30 cellular contexts compared by ENCODE assay signal in the genomic region with DNA sequence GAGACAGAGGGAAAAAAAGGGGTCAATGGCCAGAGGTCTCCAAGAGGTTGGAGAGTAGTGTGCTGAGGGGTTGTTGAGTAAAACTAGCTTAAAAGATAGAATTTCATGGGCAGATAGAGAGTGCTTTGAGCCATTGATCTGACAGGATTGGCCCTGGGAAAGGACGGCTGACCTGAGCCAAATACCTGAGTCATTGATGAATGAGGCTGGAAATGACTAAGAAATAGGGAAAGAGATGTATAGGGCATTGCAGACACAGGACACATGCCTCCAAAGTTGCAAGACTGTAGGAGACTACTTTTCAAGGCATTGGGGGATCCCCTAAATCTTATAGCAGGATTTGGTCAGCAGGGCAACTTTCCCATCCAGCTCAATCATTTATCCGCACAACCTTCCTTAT.
"Had no signal": no experiment of that assay in that cellular context is flagged by ENCODE, and none has a peak within 500 bp of the region (broad histone marks: within the 10 kb centered on the region; RNA-seq: fewer than 3 reads in every experiment).

No MANE protein-coding gene starts in this region.

- H3K36me3 Mint-ChIP-seq: activated CD4-positive, alpha-beta memory T cell treated with anti-CD3 and anti-CD28 coated beads for 36 hours; activated CD8-positive, alpha-beta memory T cell treated with anti-CD3 and anti-CD28 coated beads, Interleukin-2, amount 10 ng/mL, durations not matched to agents 7 days and 5 days; activated naive CD4-positive, alpha-beta T cell treated with anti-CD3 and anti-CD28 coated beads, Interleukin-2, amount 10 ng/mL, durations not matched to agents 7 days and 5 days; activated naive CD8-positive, alpha-beta T cell treated with anti-CD3 and anti-CD28 coated beads, Interleukin-2, amount 10 ng/mL, durations not matched to agents 7 days and 5 days; brain had no signal

- H3K27me3 ChIP-seq: ascending aorta, gastrocnemius medialis had no signal

- H3K9me3 Mint-ChIP-seq: activated CD4-positive, alpha-beta T cell treated with anti-CD3 and anti-CD28 coated beads, Interleukin-2, amount 10 ng/mL, durations not matched to agents 24 days and 14 days; activated naive CD4-positive, alpha-beta T cell treated with anti-CD3 and anti-CD28 coated beads, Interleukin-2, amount 10 ng/mL, durations not matched to agents 7 days and 5 days; activated naive CD8-positive, alpha-beta T cell treated with anti-CD3 and anti-CD28 coated beads, Interleukin-2, amount 10 ng/mL, durations not matched to agents 7 days and 5 days; effector memory CD8-positive, alpha-beta T cell; T-helper 2 cell treated with Interferon-gamma antibody and Interleukin-4, amounts not matched to agents 5 μg/mL and 100 μg/mL, for 36 hours had no signal

- H3K4me1 Mint-ChIP-seq: activated CD4-positive, alpha-beta T cell treated with anti-CD3 and anti-CD28 coated beads for 36 hours; activated CD4-positive, alpha-beta T cell treated with anti-CD3 and anti-CD28 coated beads, Interleukin-2, amount 10 ng/mL, durations not matched to agents 24 days and 14 days; activated CD8-positive, alpha-beta memory T cell treated with anti-CD3 and anti-CD28 coated beads, Interleukin-2, amount 10 ng/mL, durations not matched to agents 7 days and 5 days; activated naive CD4-positive, alpha-beta T cell treated with anti-CD3 and anti-CD28 coated beads, Interleukin-2, amount 10 ng/mL, durations not matched to agents 7 days and 5 days; activated naive CD8-positive, alpha-beta T cell treated with anti-CD3 and anti-CD28 coated beads, Interleukin-2, amount 10 ng/mL, durations not matched to agents 7 days and 5 days; T-helper 17 cell had no signal

- H3K27ac ChIP-seq: ascending aorta, epithelial cell of prostate, gastrocnemius medialis had no signal

- ATAC-seq: activated CD4-positive, alpha-beta T cell treated with anti-CD3 and anti-CD28 coated beads for 36 hours; activated CD8-positive, alpha-beta memory T cell treated with anti-CD3 and anti-CD28 coated beads, Interleukin-2, amount 10 ng/mL, durations not matched to agents 7 days and 5 days; activated CD8-positive, alpha-beta T cell treated with anti-CD3 and anti-CD28 coated beads, Interleukin-2, amount 10 ng/mL, durations not matched to agents 7 days and 5 days; activated naive CD4-positive, alpha-beta T cell treated with anti-CD3 and anti-CD28 coated beads, Interleukin-2, amount 50 U/mL, for 72 hours; effector memory CD8-positive, alpha-beta T cell; gastrocnemius medialis; T-helper 17 cell had no signal

- H3K36me3 ChIP-seq: ascending aorta, gastrocnemius medialis had no signal

- DNase-seq: activated CD4-positive, alpha-beta memory T cell treated with anti-CD3 and anti-CD28 coated beads for 36 hours; activated CD4-positive, alpha-beta T cell treated with anti-CD3 and anti-CD28 coated beads for 36 hours; activated CD4-positive, alpha-beta T cell treated with anti-CD3 and anti-CD28 coated beads, Interleukin-2, amount 10 ng/mL, durations not matched to agents 24 days and 14 days; activated CD4-positive, CD25-positive, alpha-beta regulatory T cell; activated CD4-positive, CD25-positive, alpha-beta regulatory T cell treated with anti-CD3 and anti-CD28 coated beads, Interleukin-2, amount 50 U/mL, for 72 hours; activated CD8-positive, alpha-beta memory T cell treated with anti-CD3 and anti-CD28 coated beads, Interleukin-2, amount 10 ng/mL, durations not matched to agents 7 days and 5 days; activated CD8-positive, alpha-beta memory T cell treated with anti-CD3 and anti-CD28 coated beads, Interleukin-2, amount 50 U/mL, for 4 hours; activated CD8-positive, alpha-beta T cell treated with anti-CD3 and anti-CD28 coated beads, Interleukin-2, amount 10 ng/mL, durations not matched to agents 7 days and 5 days; activated gamma-delta T cell; activated naive CD4-positive, alpha-beta T cell; activated naive CD4-positive, alpha-beta T cell treated with anti-CD3 and anti-CD28 coated beads, Interleukin-2, amount 10 ng/mL, durations not matched to agents 7 days and 5 days; activated naive CD8-positive, alpha-beta T cell treated with anti-CD3 and anti-CD28 coated beads, Interleukin-2, amount 10 ng/mL, durations not matched to agents 7 days and 5 days; activated T-cell treated with anti-CD3 and anti-CD28 coated beads, Interleukin-2, amount 50 U/mL, for 1 hour; activated T-cell treated with anti-CD3 and anti-CD28 coated beads, Interleukin-2, amount 50 U/mL, for 48 hours; caudate nucleus; cortex of kidney; dermis blood vessel endothelial cell; effector CD4-positive, alpha-beta T cell; effector memory CD8-positive, alpha-beta T cell; foreskin fibroblast; gastrocnemius medialis; glutamatergic neuron; T-helper 1 cell; T-helper 17 cell; T1000 had no signal

- H3K27ac Mint-ChIP-seq: activated CD4-positive, alpha-beta memory T cell treated with anti-CD3 and anti-CD28 coated beads for 36 hours; activated CD4-positive, alpha-beta T cell treated with anti-CD3 and anti-CD28 coated beads for 36 hours; activated CD4-positive, alpha-beta T cell treated with anti-CD3 and anti-CD28 coated beads, Interleukin-2, amount 10 ng/mL, durations not matched to agents 24 days and 14 days; activated CD8-positive, alpha-beta memory T cell treated with anti-CD3 and anti-CD28 coated beads, Interleukin-2, amount 10 ng/mL, durations not matched to agents 7 days and 5 days; activated CD8-positive, alpha-beta T cell treated with anti-CD3 and anti-CD28 coated beads, Interleukin-2, amount 10 ng/mL, durations not matched to agents 7 days and 5 days; activated naive CD4-positive, alpha-beta T cell treated with anti-CD3 and anti-CD28 coated beads, Interleukin-2, amount 10 ng/mL, durations not matched to agents 7 days and 5 days; activated naive CD4-positive, alpha-beta T cell treated with anti-CD3 and anti-CD28 coated beads, Interleukin-2, amount 50 U/mL, for 72 hours; activated naive CD8-positive, alpha-beta T cell treated with anti-CD3 and anti-CD28 coated beads, Interleukin-2, amount 10 ng/mL, durations not matched to agents 7 days and 5 days; effector memory CD8-positive, alpha-beta T cell; T-helper 17 cell; T-helper 2 cell treated with Interferon-gamma antibody and Interleukin-4, amounts not matched to agents 5 μg/mL and 100 μg/mL, for 36 hours had no signal

- H3K4me3 ChIP-seq: ascending aorta, gastrocnemius medialis had no signal

- H3K9me3 ChIP-seq: ascending aorta had no signal

- H3K27me3 Mint-ChIP-seq: activated CD4-positive, alpha-beta T cell treated with anti-CD3 and anti-CD28 coated beads, Interleukin-2, amount 10 ng/mL, durations not matched to agents 24 days and 14 days; activated naive CD4-positive, alpha-beta T cell treated with anti-CD3 and anti-CD28 coated beads, Interleukin-2, amount 10 ng/mL, durations not matched to agents 7 days and 5 days had no signal

- H3K4me1 ChIP-seq: ascending aorta, gastrocnemius medialis had no signal

- H3K4me3 Mint-ChIP-seq: activated CD4-positive, alpha-beta memory T cell treated with anti-CD3 and anti-CD28 coated beads for 36 hours; activated CD4-positive, alpha-beta T cell treated with anti-CD3 and anti-CD28 coated beads for 36 hours; activated CD4-positive, alpha-beta T cell treated with anti-CD3 and anti-CD28 coated beads, Interleukin-2, amount 10 ng/mL, durations not matched to agents 24 days and 14 days; activated CD8-positive, alpha-beta memory T cell treated with anti-CD3 and anti-CD28 coated beads, Interleukin-2, amount 10 ng/mL, durations not matched to agents 7 days and 5 days; activated CD8-positive, alpha-beta T cell treated with anti-CD3 and anti-CD28 coated beads, Interleukin-2, amount 10 ng/mL, durations not matched to agents 7 days and 5 days; activated naive CD4-positive, alpha-beta T cell treated with anti-CD3 and anti-CD28 coated beads, Interleukin-2, amount 10 ng/mL, durations not matched to agents 7 days and 5 days; activated naive CD8-positive, alpha-beta T cell treated with anti-CD3 and anti-CD28 coated beads, Interleukin-2, amount 10 ng/mL, durations not matched to agents 7 days and 5 days; brain; effector memory CD8-positive, alpha-beta T cell; T-helper 17 cell; T-helper 2 cell treated with Interferon-gamma antibody and Interleukin-4, amounts not matched to agents 5 μg/mL and 100 μg/mL, for 36 hours had no signal
